Comparison of ENCODE assay signal across 8 cellular contexts in genomic region chr6:123380257-123380656, GRCh38.
DNase-seq lines count a peak whose midpoint lies in the region; ATAC-seq and TF ChIP-seq lines count a peak whose summit lies in the region.

No MANE protein-coding gene starts in this region.

- no peaks in the 10 kb centered on the region for H3K27me3 ChIP-seq in KMS-11 (ENCODE audit: insufficient read depth, low read depth)
- no peaks in the 10 kb centered on the region for H3K27me3 ChIP-seq in heart left ventricle

- CTCF ChIA-PET in activated CD4-positive, alpha-beta memory T cell treated with anti-CD3 and anti-CD28 coated beads, Interleukin-2, amount 10 ng/mL, durations not matched to agents 7 days and 5 days (lab: Charles Lee) = interaction anchor here (0.6 kb wide), 1 partner anchor 274 kb away, joined by 3 read pairs; no protein-coding TSS in a partner anchor

- no peak overlapping the region for H3K27ac ChIP-seq in KMS-11
- H3K27ac ChIP-seq in heart left ventricle = no peak overlapping the region

- WGBS in heart left ventricle, 4 donors = 17 to 22% (median 19%) methylated on average over 5 of the region's 5 CpGs

- no peaks in the 10 kb centered on the region for H3K79me2 ChIP-seq in KMS-11 (ENCODE audit: insufficient read depth, low read depth)

- H3K4me1 ChIP-seq in KMS-11 (ENCODE audit: low read depth, poor library complexity, severe bottlenecking) (no peaks in the 10 kb centered on the region), heart left ventricle (no peaks in the 10 kb centered on the region)

- H3K4me3 Mint-ChIP-seq in activated CD4-positive, alpha-beta memory T cell treated with anti-CD3 and anti-CD28 coated beads, Interleukin-2, amount 10 ng/mL, durations not matched to agents 7 days and 5 days = no peak overlapping the region

- no peaks in the 10 kb centered on the region for H4K20me1 ChIP-seq in KMS-11 (ENCODE audit: insufficient read depth)

- DNase-seq in GM12864 (ENCODE audit: low read depth) = no peak
- peak; percentile 95 for DNase-seq in OCI-M1 (lab: John Stamatoyannopoulos, UW)
- no peak for DNase-seq in heart left ventricle
- DNase-seq in activated T-cell treated with anti-CD3 and anti-CD28 coated beads for 4 hours = no peak
- DNase-seq in activated CD4-positive, alpha-beta memory T cell treated with anti-CD3 and anti-CD28 coated beads, Interleukin-2, amount 10 ng/mL, durations not matched to agents 7 days and 5 days = no peak
- DNase-seq in MV-4-11 (lab: John Stamatoyannopoulos, UW) = no peak

- no peaks in the 10 kb centered on the region for H3K9me3 ChIP-seq in heart left ventricle

- ATAC-seq in heart left ventricle = peak; percentile 53 to 83 (median 58)
- ATAC-seq in HG03520 (IDR thresholded peaks at IDR 0.05; ENCODE audit: unreplicated experiment) = no peak

- TF ChIP-seq POLR2A in heart left ventricle (IDR thresholded peaks at IDR 0.05) = no peak

- no peaks in the 10 kb centered on the region for H3K4me1 Mint-ChIP-seq in activated CD4-positive, alpha-beta memory T cell treated with anti-CD3 and anti-CD28 coated beads, Interleukin-2, amount 10 ng/mL, durations not matched to agents 7 days and 5 days

- no peaks in the 10 kb centered on the region for H3K36me3 Mint-ChIP-seq in activated CD4-positive, alpha-beta memory T cell treated with anti-CD3 and anti-CD28 coated beads, Interleukin-2, amount 10 ng/mL, durations not matched to agents 7 days and 5 days (ENCODE audit: low read depth)

- H3K4me3 ChIP-seq in GM12864 (ENCODE audit: low read depth, low read length) = no peak overlapping the region
- no peak overlapping the region for H3K4me3 ChIP-seq in KMS-11 (IDR thresholded peaks at IDR 0.05; ENCODE audit: insufficient read depth, low read depth, low read length)
- H3K4me3 ChIP-seq in heart left ventricle = no peak overlapping the region

- H3K27me3 Mint-ChIP-seq in activated CD4-positive, alpha-beta memory T cell treated with anti-CD3 and anti-CD28 coated beads, Interleukin-2, amount 10 ng/mL, durations not matched to agents 7 days and 5 days = no peaks in the 10 kb centered on the region

- no peak overlapping the region for H3K4me2 ChIP-seq in KMS-11

- no peak overlapping the region for H3K9ac ChIP-seq in KMS-11

- H3K36me3 ChIP-seq in KMS-11 (ENCODE audit: insufficient read depth) (no peaks in the 10 kb centered on the region), heart left ventricle (no peaks in the 10 kb centered on the region)

- H2AFZ ChIP-seq in KMS-11 (ENCODE audit: low read depth) = no peak overlapping the region

- TF ChIP-seq CTCF in GM12864 (IDR thresholded peaks at IDR 0.05; ENCODE audit: low read depth, low read length, missing control alignments) (peak; percentile 2), KMS-11 (conservative IDR thresholded peaks at IDR 0.05; ENCODE audit: low read depth, low read length) (peak; percentile 40; the same call in 1 of the 2 replicates), heart left ventricle (IDR thresholded peaks at IDR 0.05) (peak in 8 of 12 donors; percentile 8 to 45 (median 30))

- intact Hi-C loops in heart left ventricle (cut with DNase I) = loop anchor here in 2 of 10 donors (2.0 to 5.0 kb wide), 2 partner anchors 511 to 513 kb away; no protein-coding TSS in a partner anchor

- H3K27ac Mint-ChIP-seq in activated CD4-positive, alpha-beta memory T cell treated with anti-CD3 and anti-CD28 coated beads, Interleukin-2, amount 10 ng/mL, durations not matched to agents 7 days and 5 days = no peak overlapping the region

- POLR2A ChIA-PET in activated CD4-positive, alpha-beta memory T cell treated with anti-CD3 and anti-CD28 coated beads, Interleukin-2, amount 10 ng/mL, durations not matched to agents 7 days and 5 days (lab: Charles Lee) = no interaction called here

- H3K9me3 Mint-ChIP-seq in activated CD4-positive, alpha-beta memory T cell treated with anti-CD3 and anti-CD28 coated beads, Interleukin-2, amount 10 ng/mL, durations not matched to agents 7 days and 5 days = no peaks in the 10 kb centered on the region
